10 cellular contexts compared by ENCODE assay signal in the genomic region with DNA sequence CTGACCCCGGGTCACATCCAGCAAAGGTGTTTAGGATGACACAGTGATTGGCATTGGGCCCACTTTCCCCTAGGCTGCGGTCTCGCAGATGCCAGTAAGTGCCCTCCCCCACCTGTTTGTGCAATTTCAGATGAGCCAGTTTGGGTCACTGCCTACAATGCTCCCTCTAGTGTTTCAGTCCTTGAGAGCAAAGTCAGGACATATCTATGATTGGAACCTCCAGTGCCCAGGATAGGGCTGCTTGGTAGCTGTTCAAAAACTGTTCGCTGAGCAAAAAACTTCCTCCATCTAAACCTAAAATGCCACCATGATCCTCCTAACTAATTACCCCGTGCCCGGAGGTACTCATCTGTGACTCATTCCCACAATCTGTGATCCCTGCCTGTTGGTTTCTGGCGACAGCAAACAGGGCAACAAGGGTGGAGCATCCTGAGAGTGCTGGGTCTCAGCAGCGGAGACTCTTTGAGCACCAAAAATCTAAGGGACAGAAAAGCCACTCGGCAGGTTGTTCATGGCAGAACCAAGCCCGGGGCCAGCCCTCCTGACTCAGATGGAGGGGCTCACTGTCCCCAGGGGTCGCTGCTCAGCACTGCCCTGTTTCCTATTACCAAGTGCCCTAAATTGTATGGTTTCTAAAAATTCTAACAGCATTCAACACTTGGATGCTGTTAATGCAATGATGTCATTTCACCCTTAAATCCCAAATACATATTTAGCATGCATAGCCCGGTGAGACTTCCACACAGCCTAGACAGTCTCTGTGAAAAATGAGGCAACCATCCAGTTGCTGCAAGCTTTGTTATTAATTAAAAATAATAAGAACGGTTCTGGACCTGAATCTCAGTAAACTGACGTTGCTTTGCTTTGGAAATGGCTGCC. TPM values are rescaled to one million over a fixed set of nuclear protein-coding genes. Genes with fewer than 3 reads are reported as not detected.
A peak's percentile ranks its signal among the peaks of the same experiment; 100 is the strongest.
DNase-seq lines count a peak whose midpoint lies in the region; ATAC-seq, FAIRE-seq and TF ChIP-seq lines count a peak whose summit lies in the region.
"Had no signal": no experiment of that assay in that cellular context is flagged by ENCODE, and none has a peak within 500 bp of the region (broad histone marks: within the 10 kb centered on the region; RNA-seq: fewer than 3 reads in every experiment).

No MANE protein-coding gene starts in this region.

- no peak for TF ChIP-seq EP300 in SK-N-SH (IDR thresholded peaks at IDR 0.05; ENCODE audit: borderline replicate concordance in 1 of 2, low read depth in 1 of 2, low read length in 1 of 2)
- TF ChIP-seq EP300 in gastroesophageal sphincter (IDR thresholded peaks at IDR 0.05): no peak

- H3K79me2 ChIP-seq in Loucy (ENCODE audit: insufficient read depth, low read length) (no peaks in the 10 kb centered on the region), SK-N-SH (ENCODE audit: insufficient read depth) (no peaks in the 10 kb centered on the region)

- ATAC-seq in gastroesophageal sphincter: peak; percentile 5
- ATAC-seq in GM21515 (IDR thresholded peaks at IDR 0.05; ENCODE audit: unreplicated experiment): no peak
- no peak for ATAC-seq in HG03442 (IDR thresholded peaks at IDR 0.05; ENCODE audit: unreplicated experiment)

- H3K9me2 ChIP-seq in Loucy (replicated peaks; ENCODE audit: low read depth, low read length) (no peaks in the 10 kb centered on the region), SK-N-SH (no peaks in the 10 kb centered on the region)

- H2AFZ ChIP-seq in Loucy (ENCODE audit: low read length) (no peak overlapping the region), SK-N-SH (ENCODE audit: low read depth) (no peak overlapping the region)

- H3K4me2 ChIP-seq in Loucy (ENCODE audit: low read depth, low read length, poor library complexity, severe bottlenecking): no peak overlapping the region
- peak overlapping the region; percentile 71 for H3K4me2 ChIP-seq in SK-N-SH

- CTCF ChIA-PET in SK-N-SH (lab: Yijun Ruan, JAX): interaction anchor here (0.8 to 1.9 kb wide), 6 partner anchors 9 to 101 kb away, joined by 4 to 8 read pairs (median 4); no protein-coding TSS in a partner anchor

- POLR2A ChIA-PET in SK-N-SH (lab: Yijun Ruan, JAX): no interaction called here

- no peaks in the 10 kb centered on the region for H3F3A ChIP-seq in Loucy (ENCODE audit: low read depth)
- H3F3A ChIP-seq in SK-N-SH (replicated peaks; ENCODE audit: insufficient read depth): no peaks in the 10 kb centered on the region

- H3K9ac ChIP-seq in ES-I3 (ENCODE audit: low read depth, low read length) (peak overlapping the region; percentile 24; the same call in 1 of the 2 replicates), Loucy (ENCODE audit: low read depth, low read length, poor library complexity, severe bottlenecking) (no peak overlapping the region), SK-N-SH (no peak overlapping the region)

- DNase-seq in SK-N-SH (peak; percentile 48), small intestine (peak; percentile 50), glomerular visceral epithelial cell (ENCODE audit: extremely low spot score) (no peak)

- TF ChIP-seq POLR2A in gastroesophageal sphincter (IDR thresholded peaks at IDR 0.05): no peak

- H4K20me1 ChIP-seq in Loucy (ENCODE audit: insufficient read depth, low read length, poor library complexity, severe bottlenecking) (no peaks in the 10 kb centered on the region), SK-N-SH (ENCODE audit: insufficient read depth) (no peaks in the 10 kb centered on the region)

- FAIRE-seq in small intestine (lab: Jason Lieb, UNC): no peak

- H3K4me1 ChIP-seq in ES-I3 (ENCODE audit: insufficient read depth, low read length): no peaks in the 10 kb centered on the region
- H3K4me1 ChIP-seq in Loucy (ENCODE audit: insufficient read depth, low read length, poor library complexity, severe bottlenecking): peaks cover 3% of the 10 kb centered on the region
- peaks cover 0 to 9% of the 10 kb centered on the region in 2 experiments; a peak in 1 of 4 replicates for H3K4me1 ChIP-seq in SK-N-SH (ENCODE audit: control insufficient read depth in 1 of 2, insufficient read depth in 2 of 2, low read depth in 1 of 2, low read length in 1 of 2)
- peaks cover 0 to 30% (median 7%) of the 10 kb centered on the region in 3 donors for H3K4me1 ChIP-seq in gastroesophageal sphincter
- H3K4me1 ChIP-seq in small intestine (ENCODE audit: control insufficient read depth in 2 of 2, insufficient read depth in 1 of 2, low read depth in 1 of 2, low read length in 1 of 2): no peaks in the 10 kb centered on the region

- H3K36me3 ChIP-seq in ES-I3 (ENCODE audit: insufficient read depth, low read length) (no peaks in the 10 kb centered on the region), Loucy (ENCODE audit: insufficient read depth, low read length) (no peaks in the 10 kb centered on the region), SK-N-SH (replicated peaks in 1 of 2; ENCODE audit: control insufficient read depth in 1 of 2, insufficient read depth in 2 of 2, low read length in 1 of 2) (no peaks in the 10 kb centered on the region), gastroesophageal sphincter (no peaks in the 10 kb centered on the region), small intestine (ENCODE audit: control insufficient read depth in 2 of 2, insufficient read depth in 2 of 2, low read length in 2 of 2) (no peaks in the 10 kb centered on the region)

- TF ChIP-seq CTCF in Loucy (conservative IDR thresholded peaks at IDR 0.05; ENCODE audit: low read length) (peak; percentile 61), SK-N-SH (IDR thresholded peaks at IDR 0.05) (no peak; the same call in 1 of the 2 replicates), gastroesophageal sphincter (IDR thresholded peaks at IDR 0.05) (peak in 3 of 4 experiments; percentile 4 to 43 (median 16))

- no peaks in the 10 kb centered on the region for H3K27me3 ChIP-seq in Loucy (ENCODE audit: insufficient read depth, low read length, poor library complexity, severe bottlenecking)
- H3K27me3 ChIP-seq in SK-N-SH (ENCODE audit: insufficient read depth): peaks cover 66% of the 10 kb centered on the region
- H3K27me3 ChIP-seq in gastroesophageal sphincter: peaks cover 64% of the 10 kb centered on the region
- peaks cover 11 to 20% of the 10 kb centered on the region in 2 donors for H3K27me3 ChIP-seq in small intestine (ENCODE audit: control insufficient read depth in 2 of 2, insufficient read depth in 2 of 2, low read length in 2 of 2)

- no peak overlapping the region for H3K4me3 ChIP-seq in Loucy (ENCODE audit: low read length, poor library complexity, severe bottlenecking)
- peak overlapping the region; percentile 31 to 46; a peak in 2 of 4 replicates for H3K4me3 ChIP-seq in SK-N-SH (ENCODE audit: low read depth in 2 of 2, low read length in 1 of 2)
- peak overlapping the region; percentile 20 to 46 for H3K4me3 ChIP-seq in gastroesophageal sphincter
- no peak overlapping the region for H3K4me3 ChIP-seq in small intestine (ENCODE audit: low read depth in 1 of 2, low read length in 2 of 2)

- 0 out of 2 replicates have a peak, but pooled peaks have one; percentile 15 for TF ChIP-seq RAD21 in SK-N-SH (IDR thresholded peaks at IDR 0.05; ENCODE audit: low read length)

- 4% methylated on average over 14 of the region's 14 CpGs for WGBS in SK-N-SH (ENCODE audit: low lambda C conversion rate)
- WGBS in gastroesophageal sphincter (ENCODE audit: low coverage in 1 of 2), 2 donors: 32 to 37% methylated on average over 9 to 12 of the region's 14 CpGs
- WGBS in small intestine, 3 donors: 21 to 36% (median 31%) methylated on average over 14 of the region's 14 CpGs

- H3K27ac ChIP-seq in SK-N-SH (ENCODE audit: low read depth in 2 of 2, low read length in 1 of 2): no peak overlapping the region
- H3K27ac ChIP-seq in gastroesophageal sphincter: peak overlapping the region in 2 of 4 donors; percentile 64
- H3K27ac ChIP-seq in small intestine (ENCODE audit: low read depth in 1 of 2, low read length in 1 of 2): no peak overlapping the region

- H3K9me3 ChIP-seq in ES-I3 (ENCODE audit: control insufficient read depth, insufficient read depth, low read length): no peaks in the 10 kb centered on the region
- H3K9me3 ChIP-seq in Loucy (ENCODE audit: insufficient read depth, low read depth, low read length): no peaks in the 10 kb centered on the region
- no peaks in the 10 kb centered on the region for H3K9me3 ChIP-seq in SK-N-SH
- no peaks in the 10 kb centered on the region for H3K9me3 ChIP-seq in gastroesophageal sphincter
- no peaks in the 10 kb centered on the region for H3K9me3 ChIP-seq in small intestine (ENCODE audit: control insufficient read depth, low read depth)

TF ChIP-seq in SK-N-SH, 30 proteins besides CTCF, POLR2A, EP300 and RAD21 (continues in another document):
- TF ChIP-seq JUND (IDR thresholded peaks at IDR 0.05) (no peak), SMC3 (IDR thresholded peaks at IDR 0.05; ENCODE audit: low read depth, low read length) (no peak; the same call in none of the 2 replicates)
- TF ChIP-seq, protein P1, sequence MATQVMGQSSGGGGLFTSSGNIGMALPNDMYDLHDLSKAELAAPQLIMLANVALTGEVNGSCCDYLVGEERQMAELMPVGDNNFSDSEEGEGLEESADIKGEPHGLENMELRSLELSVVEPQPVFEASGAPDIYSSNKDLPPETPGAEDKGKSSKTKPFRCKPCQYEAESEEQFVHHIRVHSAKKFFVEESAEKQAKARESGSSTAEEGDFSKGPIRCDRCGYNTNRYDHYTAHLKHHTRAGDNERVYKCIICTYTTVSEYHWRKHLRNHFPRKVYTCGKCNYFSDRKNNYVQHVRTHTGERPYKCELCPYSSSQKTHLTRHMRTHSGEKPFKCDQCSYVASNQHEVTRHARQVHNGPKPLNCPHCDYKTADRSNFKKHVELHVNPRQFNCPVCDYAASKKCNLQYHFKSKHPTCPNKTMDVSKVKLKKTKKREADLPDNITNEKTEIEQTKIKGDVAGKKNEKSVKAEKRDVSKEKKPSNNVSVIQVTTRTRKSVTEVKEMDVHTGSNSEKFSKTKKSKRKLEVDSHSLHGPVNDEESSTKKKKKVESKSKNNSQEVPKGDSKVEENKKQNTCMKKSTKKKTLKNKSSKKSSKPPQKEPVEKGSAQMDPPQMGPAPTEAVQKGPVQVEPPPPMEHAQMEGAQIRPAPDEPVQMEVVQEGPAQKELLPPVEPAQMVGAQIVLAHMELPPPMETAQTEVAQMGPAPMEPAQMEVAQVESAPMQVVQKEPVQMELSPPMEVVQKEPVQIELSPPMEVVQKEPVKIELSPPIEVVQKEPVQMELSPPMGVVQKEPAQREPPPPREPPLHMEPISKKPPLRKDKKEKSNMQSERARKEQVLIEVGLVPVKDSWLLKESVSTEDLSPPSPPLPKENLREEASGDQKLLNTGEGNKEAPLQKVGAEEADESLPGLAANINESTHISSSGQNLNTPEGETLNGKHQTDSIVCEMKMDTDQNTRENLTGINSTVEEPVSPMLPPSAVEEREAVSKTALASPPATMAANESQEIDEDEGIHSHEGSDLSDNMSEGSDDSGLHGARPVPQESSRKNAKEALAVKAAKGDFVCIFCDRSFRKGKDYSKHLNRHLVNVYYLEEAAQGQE (IDR thresholded peaks at IDR 0.05; ENCODE audit: low read depth, low read length): no peak

RNA-seq across cellular contexts. Expression of gene VSX1, which starts 5.0 kb away (rescaled TPM):
- polyA plus RNA-seq in SK-N-SH (2012; rRNA removed) (not detected in 2 replicates), small intestine (under 1 TPM in 1 of 3 donors, not detected in 2; 0.04 TPM)
- polyA plus RNA-seq in SK-N-SH (2012; cell fraction: cytosol; rRNA removed): not detected in 2 replicates
- not detected in 2 replicates for polyA plus RNA-seq in SK-N-SH (2012; cell fraction: nucleus; rRNA removed)
- total RNA-seq in gastroesophageal sphincter: not detected
- total RNA-seq: lower leg skin; T-helper 1 cell treated with Interleukin-12 subunit alpha and Interleukin-12 subunit beta and Interleukin-4 antibody, amounts not matched to agents 30 ng/mL and 1 ng/mL, for 36 hours had no signal

RNA-seq across cellular contexts. Expression of gene ACSS1, which starts 19.0 kb away (rescaled TPM):
- polyA plus RNA-seq in SK-N-SH (2012; rRNA removed): 1.3 and 2.0 TPM in 2 replicates
- polyA plus RNA-seq in SK-N-SH (2012; cell fraction: cytosol; rRNA removed): 0.68 and 1.2 TPM in 2 replicates
- polyA plus RNA-seq in SK-N-SH (2012; cell fraction: nucleus; rRNA removed): 3.3 and 4.9 TPM in 2 replicates
- 100 to 1,000 TPM in 1 of 4 donors, 10 to 100 TPM in 3; 44.7 to 105 (median 61.6) TPM for total RNA-seq in gastroesophageal sphincter
- polyA plus RNA-seq in small intestine: 10 to 100 TPM; 27.9 to 65.8 (median 45.1) TPM

Comparison
In these comparisons a context has a peak if more than half of its experiments do, and no peak if none do; other contexts are left out.
1. H3K4me3 ChIP-seq: peak in SK-N-SH (2 of 2) and gastroesophageal sphincter (2 of 2); none in Loucy (single experiment) and small intestine (0 of 2).
2. RNA of gene ACSS1, which starts 19.0 kb away (polyA plus RNA-seq): 27.9 to 65.8 TPM in small intestine; 0.68 to 4.9 TPM in SK-N-SH; every median in the first group is over 4 times any median in the second.